Comparison of ENCODE assay signal across 26 cellular contexts in the genomic region with DNA sequence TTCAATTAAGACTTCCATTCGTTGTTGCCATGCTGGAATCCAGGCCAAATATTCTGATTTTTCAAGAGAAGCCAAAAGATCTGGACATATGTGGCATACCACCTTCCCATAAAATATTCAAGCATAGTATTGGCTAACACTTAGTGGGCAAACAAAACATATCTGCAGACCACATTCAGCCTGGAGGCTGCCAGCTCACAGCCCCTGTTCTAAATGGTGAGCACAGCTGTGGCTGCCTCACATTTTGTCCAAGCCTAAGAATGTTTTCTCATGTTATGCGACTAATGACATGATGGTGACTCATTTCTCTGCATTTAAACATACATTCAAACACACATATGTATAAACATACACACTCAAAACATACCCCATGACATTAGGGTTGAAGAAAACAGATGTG. TPM values are rescaled to one million over a fixed set of nuclear protein-coding genes. Genes with fewer than 3 reads are reported as not detected.
A peak's percentile ranks its signal among the peaks of the same experiment; 100 is the strongest.
DNase-seq lines count a peak whose midpoint lies in the region; FAIRE-seq and TF ChIP-seq lines count a peak whose summit lies in the region.
"Had no signal": no experiment of that assay in that cellular context is flagged by ENCODE, and none has a peak within 500 bp of the region (broad histone marks: within the 10 kb centered on the region; RNA-seq: fewer than 3 reads in every experiment).

No MANE protein-coding gene starts in this region.

- peaks cover 26% of the 10 kb centered on the region for H3K27me3 Mint-ChIP-seq in astrocyte (ENCODE audit: low read depth, unreplicated experiment)

- no TSS peak for BruUV-seq in mammary epithelial cell (replicated peaks; lab: Mats Ljungman, UMichigan)

- peak overlapping the region; percentile 8 for H3K27ac Mint-ChIP-seq in astrocyte (ENCODE audit: unreplicated experiment)
- H3K27ac Mint-ChIP-seq: activated naive CD8-positive, alpha-beta T cell; activated T-cell treated with anti-CD3 and anti-CD28 coated beads, Interleukin-2, amount 50 U/mL, for 72 hours; CD4-positive, CD25-positive, alpha-beta regulatory T cell; GM23338; stimulated activated naive B cell treated with anti-CD40 and anti-IgM and Interleukin-4, amounts not matched to agents 10 μg/mL and 1 μg/mL and 100 μg/mL, for 72 hours; T-helper 1 cell treated with Interleukin-12 subunit alpha and Interleukin-12 subunit beta and Interleukin-4 antibody, amounts not matched to agents 30 μg/mL and 1 μg/mL, for 36 hours had no signal

- CTCF ChIA-PET in mammary epithelial cell (lab: Charles Lee; ENCODE audit: low non-redundant PET), result no interaction called here

- dilution Hi-C loops in mammary epithelial cell (cut with HindIII; ENCODE audit: low sequenced_read_pairs), result no loop called here

- H3K4me3 ChIP-seq in mammary epithelial cell (replicated peaks in 1 of 3; ENCODE audit: insufficient read depth in 1 of 3, low read depth in 2 of 3, low read length in 3 of 3) (no peak overlapping the region), breast epithelium (no peak overlapping the region), astrocyte (ENCODE audit: insufficient read depth, low read depth, low read length) (no peak overlapping the region), fibroblast of the aortic adventitia (ENCODE audit: low read depth, low read length) (no peak overlapping the region), skeletal muscle satellite cell (ENCODE audit: low read length) (peak overlapping the region; percentile 18)
- H3K4me3 ChIP-seq: GM23338, MG63, thyroid gland had no signal

- DNase-seq in mammary epithelial cell (peak; percentile 79), breast epithelium (ENCODE audit: low spot score in 2 of 2) (no peak), astrocyte (ENCODE audit: low read depth) (peak; percentile 60), fibroblast of the aortic adventitia (ENCODE audit: low read depth) (peak; percentile 33), NCI-H226 (no peak), pons (ENCODE audit: low spot score) (no peak), DMS153 treated with DMSO at 0.1 percent for 48 hours (lab: John Stamatoyannopoulos, UW; ENCODE audit: unreplicated experiment) (no peak)
- DNase-seq: 8988T; activated T-cell treated with anti-CD3 and anti-CD28 coated beads, Interleukin-2, amount 50 U/mL, for 72 hours; caudate nucleus; CD4-positive, CD25-positive, alpha-beta regulatory T cell; DMS153; effector CD4-positive, alpha-beta T cell; foreskin melanocyte; left colon; MG63; NCI-H187; NCI-H510A; retina; SIG-M5; stimulated activated naive B cell treated with anti-CD40 and anti-IgM and Interleukin-4, amounts not matched to agents 10 μg/mL and 1 μg/mL and 100 μg/mL, for 72 hours; thyroid gland had no signal

- no peak overlapping the region for H3K9ac ChIP-seq in mammary epithelial cell (ENCODE audit: insufficient read depth, low read length)
- no peak overlapping the region for H3K9ac ChIP-seq in astrocyte (ENCODE audit: low read length)
- H3K9ac ChIP-seq in skeletal muscle satellite cell (ENCODE audit: low read depth, low read length), result no peak overlapping the region

- H3K4me2 ChIP-seq in mammary epithelial cell (ENCODE audit: insufficient read depth, low read depth, low read length) (peak overlapping the region; percentile 57), astrocyte (ENCODE audit: low read length) (peak overlapping the region; percentile 39), skeletal muscle satellite cell (ENCODE audit: low read length) (peak overlapping the region; percentile 55)
- H3K4me2 ChIP-seq: GM23338 had no signal

- TF ChIP-seq POLR2A in breast epithelium (IDR thresholded peaks at IDR 0.05), result no peak

- no peak overlapping the region for H3K4me3 Mint-ChIP-seq in astrocyte (ENCODE audit: unreplicated experiment)
- H3K4me3 Mint-ChIP-seq: activated naive CD8-positive, alpha-beta T cell; activated T-cell treated with anti-CD3 and anti-CD28 coated beads, Interleukin-2, amount 50 U/mL, for 72 hours; CD4-positive, CD25-positive, alpha-beta regulatory T cell; GM23338; stimulated activated naive B cell treated with anti-CD40 and anti-IgM and Interleukin-4, amounts not matched to agents 10 μg/mL and 1 μg/mL and 100 μg/mL, for 72 hours; T-helper 1 cell treated with Interleukin-12 subunit alpha and Interleukin-12 subunit beta and Interleukin-4 antibody, amounts not matched to agents 30 μg/mL and 1 μg/mL, for 36 hours had no signal

- 0% methylated on average over 2 of the region's 2 CpGs for WGBS in mammary epithelial cell (ENCODE audit: low coverage, missing lambda C conversion rate)

- no peak for FAIRE-seq in astrocyte (lab: Jason Lieb, UNC)

- in situ Hi-C loops in mammary epithelial cell (cut with MboI; ENCODE audit: low sequenced_read_pairs in 2 of 2), result no loop called here

- H3K4me1 Mint-ChIP-seq in astrocyte (ENCODE audit: low read depth, unreplicated experiment), result peaks cover 2% of the 10 kb centered on the region
- H3K4me1 Mint-ChIP-seq: CD4-positive, CD25-positive, alpha-beta regulatory T cell; GM23338 had no signal

- H3K4me1 ChIP-seq in mammary epithelial cell (ENCODE audit: insufficient read depth, low read length) (peaks cover 26% of the 10 kb centered on the region), breast epithelium (no peaks in the 10 kb centered on the region), astrocyte (ENCODE audit: insufficient read depth, low read length) (peaks cover 10% of the 10 kb centered on the region), skeletal muscle satellite cell (ENCODE audit: control insufficient read depth, insufficient read depth, low read length) (peaks cover 11% of the 10 kb centered on the region)
- H3K4me1 ChIP-seq: thyroid gland had no signal

- H3K27me3 ChIP-seq in mammary epithelial cell (ENCODE audit: insufficient read depth, low read length), result no peaks in the 10 kb centered on the region
- H3K27me3 ChIP-seq in breast epithelium, result no peaks in the 10 kb centered on the region
- H3K27me3 ChIP-seq in astrocyte (ENCODE audit: insufficient read depth, low read length), result peaks cover 9% of the 10 kb centered on the region
- peaks cover 18% of the 10 kb centered on the region for H3K27me3 ChIP-seq in skeletal muscle satellite cell (ENCODE audit: control insufficient read depth, insufficient read depth, low read length)
- H3K27me3 ChIP-seq: MG63, thyroid gland had no signal

- no peaks in the 10 kb centered on the region for H3K9me3 Mint-ChIP-seq in astrocyte (ENCODE audit: unreplicated experiment)
- H3K9me3 Mint-ChIP-seq: activated T-cell treated with anti-CD3 and anti-CD28 coated beads, Interleukin-2, amount 50 U/mL, for 72 hours; CD4-positive, CD25-positive, alpha-beta regulatory T cell; GM23338; stimulated activated naive B cell treated with anti-CD40 and anti-IgM and Interleukin-4, amounts not matched to agents 10 μg/mL and 1 μg/mL and 100 μg/mL, for 72 hours; T-helper 1 cell treated with Interleukin-12 subunit alpha and Interleukin-12 subunit beta and Interleukin-4 antibody, amounts not matched to agents 30 μg/mL and 1 μg/mL, for 36 hours had no signal

- no peak overlapping the region for H2AFZ ChIP-seq in mammary epithelial cell (ENCODE audit: low read depth, low read length)
- H2AFZ ChIP-seq in astrocyte (ENCODE audit: low read depth, low read length), result no peak overlapping the region
- H2AFZ ChIP-seq: GM23338 had no signal

- H3K9me3 ChIP-seq in mammary epithelial cell (replicated peaks; ENCODE audit: insufficient read depth, low read length), result no peaks in the 10 kb centered on the region
- H3K9me3 ChIP-seq in breast epithelium, result no peaks in the 10 kb centered on the region
- H3K9me3 ChIP-seq in astrocyte (ENCODE audit: insufficient read depth, low read depth, low read length), result no peaks in the 10 kb centered on the region
- no peaks in the 10 kb centered on the region for H3K9me3 ChIP-seq in skeletal muscle satellite cell (replicated peaks; ENCODE audit: low read length)
- H3K9me3 ChIP-seq: MG63, thyroid gland had no signal

- H3K27ac ChIP-seq in mammary epithelial cell (ENCODE audit: insufficient read depth, low read depth, low read length), result peak overlapping the region; percentile 25
- H3K27ac ChIP-seq in breast epithelium, result no peak overlapping the region
- no peak overlapping the region for H3K27ac ChIP-seq in astrocyte (ENCODE audit: low read depth, low read length)
- H3K27ac ChIP-seq: thyroid gland had no signal

- H4K20me1 ChIP-seq in mammary epithelial cell (ENCODE audit: insufficient read depth, low read length), result no peaks in the 10 kb centered on the region
- no peaks in the 10 kb centered on the region for H4K20me1 ChIP-seq in astrocyte (ENCODE audit: insufficient read depth, low read length)

- H3K79me2 ChIP-seq in mammary epithelial cell (ENCODE audit: insufficient read depth, low read length) (no peaks in the 10 kb centered on the region), astrocyte (ENCODE audit: insufficient read depth, low read length) (no peaks in the 10 kb centered on the region)

- H3K36me3 Mint-ChIP-seq in astrocyte (ENCODE audit: low read depth, unreplicated experiment), result peaks cover 4% of the 10 kb centered on the region
- H3K36me3 Mint-ChIP-seq: CD4-positive, CD25-positive, alpha-beta regulatory T cell; stimulated activated naive B cell treated with anti-CD40 and anti-IgM and Interleukin-4, amounts not matched to agents 10 μg/mL and 1 μg/mL and 100 μg/mL, for 72 hours had no signal

- H3K36me3 ChIP-seq in mammary epithelial cell (ENCODE audit: insufficient read depth, low read length) (no peaks in the 10 kb centered on the region), breast epithelium (no peaks in the 10 kb centered on the region), astrocyte (ENCODE audit: insufficient read depth, low read length) (no peaks in the 10 kb centered on the region), skeletal muscle satellite cell (ENCODE audit: insufficient read depth, low read length) (no peaks in the 10 kb centered on the region)
- H3K36me3 ChIP-seq: MG63, thyroid gland had no signal

- TF ChIP-seq CTCF in mammary epithelial cell (conservative IDR thresholded peaks at IDR 0.05 in 1 of 2, IDR thresholded peaks at IDR 0.05 in 1 of 2; ENCODE audit: extremely low read depth in 1 of 2, insufficient read depth in 1 of 2, low read depth in 1 of 2, low read length in 2 of 2) (no peak), breast epithelium (IDR thresholded peaks at IDR 0.05) (no peak), astrocyte (IDR thresholded peaks at IDR 0.05; ENCODE audit: insufficient read depth, low read depth, low read length) (no peak), fibroblast of the aortic adventitia (IDR thresholded peaks at IDR 0.05; ENCODE audit: insufficient read depth, low read length) (no peak)

- intact Hi-C loops in mammary epithelial cell (cut with micrococcal nuclease), result no loop called here
- intact Hi-C loops in breast epithelium (cut with DNase I; ENCODE audit: low total_unique reads), result no loop called here

RNA-seq across cellular contexts. Expression of gene CALU, which starts 10.6 kb away (rescaled TPM):
- 100 to 1,000 TPM; 185 to 232 TPM for total RNA-seq in mammary epithelial cell
- 147 TPM for polyA plus RNA-seq in mammary epithelial cell
- 97.6 TPM for polyA minus RNA-seq in mammary epithelial cell
- total RNA-seq in breast epithelium, result 100 to 1,000 TPM in 2 of 3 donors, 10 to 100 TPM in 1; 79.3 to 124 (median 104) TPM
- 670 and 732 TPM in 2 replicates for total RNA-seq in astrocyte
- 624 and 625 TPM in 2 replicates for total RNA-seq in fibroblast of the aortic adventitia (ENCODE audit: low replicate concordance)
- total RNA-seq in skeletal muscle satellite cell (2012; rRNA removed), result 536 and 648 TPM in 2 replicates

RNA-seq across cellular contexts. Expression of gene OPN1SW, which starts 47.0 kb away (rescaled TPM):
- total RNA-seq in mammary epithelial cell (not detected), breast epithelium (not detected), astrocyte (not detected in 2 replicates), fibroblast of the aortic adventitia (ENCODE audit: low replicate concordance) (not detected in 2 replicates)
- not detected for polyA plus RNA-seq in mammary epithelial cell
- not detected for polyA minus RNA-seq in mammary epithelial cell
- total RNA-seq in skeletal muscle satellite cell (2012; rRNA removed), result not detected in 2 replicates
- total RNA-seq: activated T-cell treated with anti-CD3 and anti-CD28 coated beads, Interleukin-2, amount 50 U/mL, for 72 hours; CD4-positive, CD25-positive, alpha-beta regulatory T cell; GM23338; left colon; thyroid gland had no signal
- polyA plus RNA-seq: CD4-positive, CD25-positive, alpha-beta regulatory T cell had no signal

RNA-seq across cellular contexts. Expression of gene GARIN1A, which starts 56.5 kb away (rescaled TPM):
- total RNA-seq in mammary epithelial cell (1 to 10 TPM; 1.2 to 2.9 TPM), breast epithelium (1 to 10 TPM in 2 of 3 donors, under 1 TPM in 1; 0.96 to 3.4 (median 2.9) TPM), astrocyte (2.7 and 5.9 TPM in 2 replicates), fibroblast of the aortic adventitia (ENCODE audit: low replicate concordance) (1.2 and 3.1 TPM in 2 replicates)
- 0.18 TPM for polyA plus RNA-seq in mammary epithelial cell
- polyA minus RNA-seq in mammary epithelial cell, result not detected
- total RNA-seq in skeletal muscle satellite cell (2012; rRNA removed), result 0.44 and 0.51 TPM in 2 replicates
- total RNA-seq: GM23338 had no signal

Comparison
In these comparisons a context has a peak if more than half of its experiments do, and no peak if none do; other contexts are left out.
1. DNase-seq: peak in mammary epithelial cell (single experiment), astrocyte (single experiment) and fibroblast of the aortic adventitia (single experiment); none in breast epithelium (0 of 2), NCI-H226 (single experiment), pons (single experiment) and DMS153 treated with DMSO at 0.1 percent for 48 hours (single experiment).
2. Peak in every context shown above with its lines, with median percentiles within 50 percentile points of each other: H3K4me2 ChIP-seq.